Comparison of ENCODE assay signal across 8 cellular contexts in the genomic region with DNA sequence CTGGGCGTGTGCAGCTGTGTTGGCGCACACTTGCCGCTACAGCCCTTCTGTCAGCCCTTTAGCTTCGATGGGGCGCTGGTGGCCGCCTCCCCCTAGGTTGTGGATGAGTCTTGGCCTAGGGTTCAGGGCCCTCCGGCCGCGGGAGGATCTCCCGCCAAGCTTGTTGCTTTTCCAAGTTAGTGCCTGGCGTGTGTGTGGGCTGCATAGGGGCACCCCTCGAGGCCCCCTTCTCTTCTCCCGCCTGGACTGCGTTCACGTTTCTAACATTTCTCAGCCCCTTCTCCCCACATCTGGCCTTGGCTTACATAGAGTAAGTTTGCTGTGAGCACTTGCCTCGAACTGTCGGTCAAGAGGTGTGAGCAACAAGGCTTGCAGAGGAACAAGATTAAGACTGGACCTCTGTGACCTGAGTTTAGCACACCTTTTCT. TPM values are rescaled to one million over a fixed set of nuclear protein-coding genes. Genes with fewer than 3 reads are reported as not detected.
DNase-seq lines count a peak whose midpoint lies in the region; ATAC-seq and TF ChIP-seq lines count a peak whose summit lies in the region.

No MANE protein-coding gene starts in this region.

- H3K36me3 ChIP-seq in HAP-1 (replicated peaks) (no peaks in the 10 kb centered on the region), iPS DF 6.9 (ENCODE audit: control insufficient read depth, insufficient read depth, low read length) (no peaks in the 10 kb centered on the region)

- H3K4me1 ChIP-seq in HAP-1 (peaks cover 7% of the 10 kb centered on the region), iPS DF 6.9 (ENCODE audit: control insufficient read depth, insufficient read depth, low read length) (no peaks in the 10 kb centered on the region)

- H3K4me3 ChIP-seq in HAP-1 = peak overlapping the region; percentile 74
- peak overlapping the region; percentile 73; the same call in 1 of the 2 replicates for H3K4me3 ChIP-seq in iPS DF 6.9 (ENCODE audit: low read length)

- no peak overlapping the region for H3K27ac ChIP-seq in iPS DF 6.9 (ENCODE audit: low read length)

- in situ Hi-C loops in HAP-1 (cut with MboI; ENCODE audit: low sequenced_read_pairs) = loop anchor here (25.0 kb wide), 2 partner anchors 892 to 1017 kb away; a partner anchor contains a TSS

- CTCF ChIA-PET in activated CD8-positive, alpha-beta T cell treated with anti-CD3 and anti-CD28 coated beads for 36 hours (lab: Charles Lee) = interaction anchor here (0.7 to 1.0 kb wide), 3 partner anchors 14 to 61 kb away, joined by 3 to 4 read pairs (median 3); no protein-coding TSS in a partner anchor

- H3K27ac Mint-ChIP-seq in activated CD8-positive, alpha-beta T cell treated with anti-CD3 and anti-CD28 coated beads for 36 hours = peak overlapping the region; percentile 94
- peak overlapping the region; percentile 93 for H3K27ac Mint-ChIP-seq in stimulated activated effector memory CD8-positive, alpha-beta T cell treated with anti-CD3 and anti-CD28 coated beads, Interleukin-12 subunit alpha, Interleukin-12 subunit beta, amount 100 ng/mL, for 72 hours

- no CpG with 5 or more reads among the region's 17 CpGs for whole genome bisulfite sequencing in iPS DF 6.9 (ENCODE audit: insufficient coverage, insufficient read length)

- peaks cover 54% of the 10 kb centered on the region for H3K4me1 Mint-ChIP-seq in activated CD8-positive, alpha-beta T cell treated with anti-CD3 and anti-CD28 coated beads for 36 hours (ENCODE audit: low read depth)
- peaks cover 47% of the 10 kb centered on the region for H3K4me1 Mint-ChIP-seq in stimulated activated effector memory CD8-positive, alpha-beta T cell treated with anti-CD3 and anti-CD28 coated beads, Interleukin-12 subunit alpha, Interleukin-12 subunit beta, amount 100 ng/mL, for 72 hours

- H3K4me3 Mint-ChIP-seq in activated CD8-positive, alpha-beta T cell treated with anti-CD3 and anti-CD28 coated beads for 36 hours = peak overlapping the region; percentile 87
- H3K4me3 Mint-ChIP-seq in stimulated activated effector memory CD8-positive, alpha-beta T cell treated with anti-CD3 and anti-CD28 coated beads, Interleukin-12 subunit alpha, Interleukin-12 subunit beta, amount 100 ng/mL, for 72 hours = peak overlapping the region; percentile 93

- no peaks in the 10 kb centered on the region for H3K27me3 Mint-ChIP-seq in activated CD8-positive, alpha-beta T cell treated with anti-CD3 and anti-CD28 coated beads for 36 hours

- DNase-seq in HAP-1 (ENCODE audit: low spot score in 2 of 2) (no peak), iPS DF 6.9 (ENCODE audit: low read depth, low spot score) (no peak), 8988T (no peak)
- DNase-seq in activated CD8-positive, alpha-beta T cell treated with anti-CD3 and anti-CD28 coated beads for 36 hours = no peak
- DNase-seq in stimulated activated effector memory CD8-positive, alpha-beta T cell treated with anti-CD3 and anti-CD28 coated beads, Interleukin-12 subunit alpha, Interleukin-12 subunit beta, amount 100 ng/mL, for 72 hours (ENCODE audit: low spot score in 2 of 2) = no peak
- DNase-seq in effector CD8-positive, alpha-beta T cell (lab: John Stamatoyannopoulos, UW) = no peak
- DNase-seq in activated effector memory CD4-positive, alpha-beta T cell treated with Interleukin-2 at 50 U/mL for 16 hours = no peak

- intact Hi-C loops in activated CD8-positive, alpha-beta T cell treated with anti-CD3 and anti-CD28 coated beads for 36 hours (cut with micrococcal nuclease) = loop anchor here (2.0 to 5.0 kb wide), 2 partner anchors 34 to 52 kb away; a partner anchor contains a TSS

- no peaks in the 10 kb centered on the region for H3K9me3 ChIP-seq in HAP-1
- no peaks in the 10 kb centered on the region for H3K9me3 ChIP-seq in iPS DF 6.9 (ENCODE audit: control insufficient read depth, insufficient read depth, low read length)

- ATAC-seq in activated CD8-positive, alpha-beta T cell treated with anti-CD3 and anti-CD28 coated beads for 36 hours = no peak
- ATAC-seq in stimulated activated effector memory CD8-positive, alpha-beta T cell treated with anti-CD3 and anti-CD28 coated beads, Interleukin-12 subunit alpha, Interleukin-12 subunit beta, amount 100 ng/mL, for 72 hours = no peak
- no peak for ATAC-seq in HG02571 (IDR thresholded peaks at IDR 0.05; ENCODE audit: unreplicated experiment)

- POLR2A ChIA-PET in activated CD8-positive, alpha-beta T cell treated with anti-CD3 and anti-CD28 coated beads for 36 hours (lab: Charles Lee) = interaction anchor here (0.7 to 1.8 kb wide), 4 partner anchors 13 to 34 kb away, joined by 3 to 19 read pairs (median 4); a partner anchor contains a TSS

- no peak for TF ChIP-seq CTCF in activated CD8-positive, alpha-beta T cell treated with anti-CD3 and anti-CD28 coated beads for 36 hours (IDR thresholded peaks at IDR 0.05)

- peaks cover 15% of the 10 kb centered on the region for H3K36me3 Mint-ChIP-seq in activated CD8-positive, alpha-beta T cell treated with anti-CD3 and anti-CD28 coated beads for 36 hours (ENCODE audit: low read depth)
- peaks cover 9% of the 10 kb centered on the region for H3K36me3 Mint-ChIP-seq in stimulated activated effector memory CD8-positive, alpha-beta T cell treated with anti-CD3 and anti-CD28 coated beads, Interleukin-12 subunit alpha, Interleukin-12 subunit beta, amount 100 ng/mL, for 72 hours

- H3K9me3 Mint-ChIP-seq in activated CD8-positive, alpha-beta T cell treated with anti-CD3 and anti-CD28 coated beads for 36 hours = no peaks in the 10 kb centered on the region
- no peaks in the 10 kb centered on the region for H3K9me3 Mint-ChIP-seq in stimulated activated effector memory CD8-positive, alpha-beta T cell treated with anti-CD3 and anti-CD28 coated beads, Interleukin-12 subunit alpha, Interleukin-12 subunit beta, amount 100 ng/mL, for 72 hours

- H3K27me3 ChIP-seq in HAP-1 (ENCODE audit: low read depth) (0 out of 2 replicates have a peak, but pooled peaks cover 7% of the 10 kb centered on the region), iPS DF 6.9 (ENCODE audit: control insufficient read depth, insufficient read depth, low read length) (peaks cover 2% of the 10 kb centered on the region; the same call in 1 of the 2 replicates)

RNA-seq across cellular contexts. Expression of a gene that starts 0.4 kb away (rescaled TPM):
- 10 to 100 TPM; 65.0 to 70.5 TPM for total RNA-seq in activated CD8-positive, alpha-beta T cell treated with anti-CD3 and anti-CD28 coated beads for 36 hours

RNA-seq across cellular contexts. Expression of a gene that starts 33.5 kb away (rescaled TPM):
- total RNA-seq in activated CD8-positive, alpha-beta T cell treated with anti-CD3 and anti-CD28 coated beads for 36 hours = 10 to 100 TPM; 19.5 to 19.8 TPM

RNA-seq across cellular contexts. Expression of a gene that starts 54.4 kb away (rescaled TPM):
- 10 to 100 TPM; 18.5 to 21.0 TPM for total RNA-seq in activated CD8-positive, alpha-beta T cell treated with anti-CD3 and anti-CD28 coated beads for 36 hours
